ENCODE assay signal across 8 cellular contexts in genomic region chrX:130174051-130174704, GRCh38. TPM values are rescaled to one million over a fixed set of nuclear protein-coding genes. Genes with fewer than 3 reads are reported as not detected.
DNase-seq lines count a peak whose midpoint lies in the region; ATAC-seq, FAIRE-seq and TF ChIP-seq lines count a peak whose summit lies in the region.

No MANE protein-coding gene starts in this region.

- H3K27ac ChIP-seq in CD8-positive, alpha-beta memory T cell (ENCODE audit: low read depth, low read length) = peak overlapping the region; percentile 69
- peak overlapping the region; percentile 97 for H3K27ac ChIP-seq in PC-9

- no peaks in the 10 kb centered on the region for H3K36me3 ChIP-seq in CD8-positive, alpha-beta memory T cell (ENCODE audit: insufficient read depth, low read length)
- no peaks in the 10 kb centered on the region for H3K36me3 ChIP-seq in PC-9 (ENCODE audit: low read depth)

- no peaks in the 10 kb centered on the region for H3K9me3 ChIP-seq in CD8-positive, alpha-beta memory T cell (ENCODE audit: low read length)
- no peaks in the 10 kb centered on the region for H3K9me3 ChIP-seq in PC-9 (ENCODE audit: insufficient read depth, low read depth)

- H3K27me3 ChIP-seq in CD8-positive, alpha-beta memory T cell (ENCODE audit: insufficient read depth, low read length, poor library complexity, severe bottlenecking) = no peaks in the 10 kb centered on the region
- no peaks in the 10 kb centered on the region for H3K27me3 ChIP-seq in PC-9 (ENCODE audit: insufficient read depth, low read depth)

- POLR2A ChIA-PET in CD8-positive, alpha-beta memory T cell (lab: Charles Lee) = no interaction called here
- POLR2A ChIA-PET in PC-9 (lab: Charles Lee; ENCODE audit: unreplicated experiment) = interaction anchor here (0.6 to 0.8 kb wide), 3 partner anchors 8 to 93 kb away, joined by 3 to 6 read pairs (median 4); partner anchors contain the start of gene AIFM1

- TF ChIP-seq POLR2A in GM12892 (IDR thresholded peaks at IDR 0.05; ENCODE audit: low read depth, low read length) = no peak

- CTCF ChIA-PET in CD8-positive, alpha-beta memory T cell (lab: Charles Lee) = interaction anchor here (2.0 to 2.5 kb wide), 2 partner anchors 15 to 18 kb away, joined by 6 to 7 read pairs; no protein-coding TSS in a partner anchor
- CTCF ChIA-PET in PC-9 (lab: Charles Lee) = interaction anchor here (0.5 to 0.9 kb wide), 2 partner anchors 18 to 60 kb away, joined by 3 to 12 read pairs; no protein-coding TSS in a partner anchor

- BruUV-seq in PC-9 (replicated peaks; lab: Mats Ljungman, UMichigan) = no TSS peak

- TF ChIP-seq CTCF in PC-9 (conservative IDR thresholded peaks at IDR 0.05) = no peak
- TF ChIP-seq CTCF in omental fat pad (IDR thresholded peaks at IDR 0.05) = no peak

- H3K27ac Mint-ChIP-seq in CD8-positive, alpha-beta memory T cell = peak overlapping the region; percentile 68 to 92 (median 88)

- no peaks in the 10 kb centered on the region for H4K20me1 ChIP-seq in PC-9 (ENCODE audit: insufficient read depth)

- no peak for DNase-seq in CD8-positive, alpha-beta memory T cell
- DNase-seq in PC-9 (peak; percentile 11 to 48), epidermal melanocyte (ENCODE audit: insufficient read length, low spot score) (peak; percentile 28), omental fat pad (ENCODE audit: low spot score) (no peak), GM12892 (ENCODE audit: insufficient read length) (no peak), AML-193 (lab: John Stamatoyannopoulos, UW) (no peak)

- no peaks in the 10 kb centered on the region for H3K9me3 Mint-ChIP-seq in CD8-positive, alpha-beta memory T cell

- peaks cover 20% of the 10 kb centered on the region for H3F3A ChIP-seq in PC-9 (ENCODE audit: insufficient read depth, low read depth)

- H3K79me2 ChIP-seq in PC-9 (ENCODE audit: low read depth) = no peaks in the 10 kb centered on the region

- FAIRE-seq in GM12892 (lab: Jason Lieb, UNC) = no peak

- peaks cover 0 to 9% of the 10 kb centered on the region in 2 donors for H3K27me3 Mint-ChIP-seq in CD8-positive, alpha-beta memory T cell

- H3K4me3 ChIP-seq in CD8-positive, alpha-beta memory T cell (ENCODE audit: low read length) = peak overlapping the region; percentile 29
- peak overlapping the region; percentile 7; the same call in 1 of the 2 replicates for H3K4me3 ChIP-seq in PC-9

- H2AFZ ChIP-seq in PC-9 = peak overlapping the region; percentile 67; the same call in 1 of the 2 replicates

- intact Hi-C loops in PC-9 (cut with micrococcal nuclease; ENCODE audit: unreplicated experiment) = no loop called here

- H3K4me3 Mint-ChIP-seq in CD8-positive, alpha-beta memory T cell = peak overlapping the region; percentile 86 to 96 (median 90)

- peak overlapping the region; percentile 62 for H3K4me2 ChIP-seq in PC-9

- H3K36me3 Mint-ChIP-seq in CD8-positive, alpha-beta memory T cell = peaks cover 5 to 19% (median 6%) of the 10 kb centered on the region in 3 donors

- H3K9me2 ChIP-seq in PC-9 (ENCODE audit: insufficient read depth) = no peaks in the 10 kb centered on the region

- H3K4me1 ChIP-seq in CD8-positive, alpha-beta memory T cell (ENCODE audit: insufficient read depth, low read length) = peaks cover 34% of the 10 kb centered on the region
- peaks cover 28% of the 10 kb centered on the region for H3K4me1 ChIP-seq in PC-9 (replicated peaks; ENCODE audit: insufficient read depth)

- peaks cover 40 to 60% (median 50%) of the 10 kb centered on the region in 3 donors for H3K4me1 Mint-ChIP-seq in CD8-positive, alpha-beta memory T cell

- ATAC-seq in omental fat pad (ENCODE audit: low FRiP score) (peak; percentile 56), HG02870 (IDR thresholded peaks at IDR 0.05; ENCODE audit: unreplicated experiment) (no peak), HG03520 (IDR thresholded peaks at IDR 0.05; ENCODE audit: unreplicated experiment) (no peak)

RNA-seq across cellular contexts. Expression of gene RAB33A, which starts 2.4 kb away (rescaled TPM):
- total RNA-seq in CD8-positive, alpha-beta memory T cell = 10 to 100 TPM in 1 of 2 experiments, 1 to 10 TPM in 1; 9.0 to 10.6 TPM
- polyA plus RNA-seq in CD8-positive, alpha-beta memory T cell = 11.0 TPM
- total RNA-seq in PC-9 (2021) (0.57 and 0.95 TPM in 2 replicates), omental fat pad (1 to 10 TPM in 3 of 4 donors, not detected in 1; 1.4 to 3.0 (median 1.4) TPM)
- polyA plus RNA-seq in GM12892 (2012; ENCODE audit: missing spikeins) = 21.6 TPM

RNA-seq across cellular contexts. Expression of gene AIFM1, which starts 8.5 kb away (rescaled TPM):
- 10 to 100 TPM; 57.7 to 58.2 TPM for total RNA-seq in CD8-positive, alpha-beta memory T cell
- polyA plus RNA-seq in CD8-positive, alpha-beta memory T cell = 34.8 TPM
- total RNA-seq in PC-9 (2021) = 70.1 and 83.3 TPM in 2 replicates
- 10 to 100 TPM; 14.7 to 21.2 (median 16.9) TPM for total RNA-seq in omental fat pad
- 50.1 TPM for polyA plus RNA-seq in GM12892 (2012; ENCODE audit: missing spikeins)

Comparison
In these comparisons a context has a peak if more than half of its experiments do, and no peak if none do; other contexts are left out.
1. DNase-seq: peak in PC-9 (2 of 2) and epidermal melanocyte (single experiment); none in CD8-positive, alpha-beta memory T cell (0 of 5), omental fat pad (single experiment), GM12892 (single experiment) and AML-193 (0 of 2).